ENCODE assay signal across 8 cellular contexts in the genomic region with DNA sequence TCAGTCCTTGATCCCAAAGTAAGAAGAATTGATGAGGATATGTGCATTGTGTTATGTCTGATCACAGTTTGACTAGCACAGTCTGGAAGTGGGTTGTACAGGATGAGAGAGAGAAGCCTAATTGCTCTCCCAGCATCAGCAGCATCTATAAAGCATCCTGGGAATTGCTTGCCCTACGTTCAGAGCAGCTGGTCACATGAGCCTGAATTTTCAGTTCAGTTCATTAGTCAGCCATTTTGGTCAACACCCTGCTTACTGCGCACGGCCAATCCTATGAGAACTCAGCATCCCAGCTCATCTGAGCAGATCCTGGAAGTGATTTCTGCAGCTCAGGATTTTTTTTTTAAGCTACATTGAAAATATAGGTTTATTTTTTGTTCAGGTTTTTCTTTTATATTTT. TPM values are rescaled to one million over a fixed set of nuclear protein-coding genes. Genes with fewer than 3 reads are reported as not detected.
A peak's percentile ranks its signal among the peaks of the same experiment; 100 is the strongest.
DNase-seq lines count a peak whose midpoint lies in the region; ATAC-seq, FAIRE-seq and TF ChIP-seq lines count a peak whose summit lies in the region.

A gene with protein sequence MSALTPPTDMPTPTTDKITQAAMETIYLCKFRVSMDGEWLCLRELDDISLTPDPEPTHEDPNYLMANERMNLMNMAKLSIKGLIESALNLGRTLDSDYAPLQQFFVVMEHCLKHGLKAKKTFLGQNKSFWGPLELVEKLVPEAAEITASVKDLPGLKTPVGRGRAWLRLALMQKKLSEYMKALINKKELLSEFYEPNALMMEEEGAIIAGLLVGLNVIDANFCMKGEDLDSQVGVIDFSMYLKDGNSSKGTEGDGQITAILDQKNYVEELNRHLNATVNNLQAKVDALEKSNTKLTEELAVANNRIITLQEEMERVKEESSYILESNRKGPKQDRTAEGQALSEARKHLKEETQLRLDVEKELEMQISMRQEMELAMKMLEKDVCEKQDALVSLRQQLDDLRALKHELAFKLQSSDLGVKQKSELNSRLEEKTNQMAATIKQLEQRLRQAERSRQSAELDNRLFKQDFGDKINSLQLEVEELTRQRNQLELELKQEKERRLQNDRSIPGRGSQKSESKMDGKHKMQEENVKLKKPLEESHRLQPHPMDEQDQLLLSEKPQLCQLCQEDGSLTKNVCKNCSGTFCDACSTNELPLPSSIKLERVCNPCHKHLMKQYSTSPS (plus strand): TSS at position 218 of the 400 bp plus-strand sequence. CDS start 610 bp downstream, outside the sequence.

- ATAC-seq in GM21717 (IDR thresholded peaks at IDR 0.05; ENCODE audit: unreplicated experiment) (no peak), HG02571 (IDR thresholded peaks at IDR 0.05; ENCODE audit: unreplicated experiment) (no peak)

- FAIRE-seq in D721Med (lab: Jason Lieb, UNC), result peak; percentile 96

- intact Hi-C loops in activated T-helper 1 cell treated with anti-CD3 and anti-CD28 coated beads, Interleukin-12 subunit alpha, Interleukin-12 subunit beta, Interleukin-2, Interleukin-4 antibody, amounts not matched to agents 30 ng/mL and 10 ng/mL and 1 ng/mL, durations not matched to agents 14 hours and 24 hours and 36 hours (cut with micrococcal nuclease), result no loop called here

- H3K4me3 Mint-ChIP-seq in activated T-helper 1 cell treated with anti-CD3 and anti-CD28 coated beads, Interleukin-12 subunit alpha, Interleukin-12 subunit beta, Interleukin-2, Interleukin-4 antibody, amounts not matched to agents 30 ng/mL and 10 ng/mL and 1 ng/mL, durations not matched to agents 14 hours and 24 hours and 36 hours, result no peak within 1 kb of the TSS

- H3K36me3 Mint-ChIP-seq in activated T-helper 1 cell treated with anti-CD3 and anti-CD28 coated beads, Interleukin-12 subunit alpha, Interleukin-12 subunit beta, Interleukin-2, Interleukin-4 antibody, amounts not matched to agents 30 ng/mL and 10 ng/mL and 1 ng/mL, durations not matched to agents 14 hours and 24 hours and 36 hours (ENCODE audit: low read depth), result no peaks in the 10 kb centered on the region

- DNase-seq in D721Med (ENCODE audit: insufficient read length, low spot score), result no peak
- peak; percentile 94 for DNase-seq in NCI-H1694 (lab: John Stamatoyannopoulos, UW)
- no peak for DNase-seq in activated T-helper 1 cell treated with anti-CD3 and anti-CD28 coated beads, Interleukin-12 subunit alpha, Interleukin-12 subunit beta, Interleukin-2, Interleukin-4 antibody, amounts not matched to agents 30 ng/mL and 10 ng/mL and 1 ng/mL, durations not matched to agents 14 hours and 24 hours and 36 hours (ENCODE audit: low spot score)
- peak; percentile 95 for DNase-seq in globus pallidus (ENCODE audit: low spot score)
- peak in 55 of 56 donors; percentile 7 to 93 (median 70) for DNase-seq in nucleus accumbens (lab: John Stamatoyannopoulos, UW)
- no peak for DNase-seq in SKM-1 (lab: John Stamatoyannopoulos, UW; ENCODE audit: unreplicated experiment)

- no peak for TF ChIP-seq CTCF in D721Med (IDR thresholded peaks at IDR 0.05; ENCODE audit: insufficient read depth, missing control alignments)

- H3K27me3 Mint-ChIP-seq in activated T-helper 1 cell treated with anti-CD3 and anti-CD28 coated beads, Interleukin-12 subunit alpha, Interleukin-12 subunit beta, Interleukin-2, Interleukin-4 antibody, amounts not matched to agents 30 ng/mL and 10 ng/mL and 1 ng/mL, durations not matched to agents 14 hours and 24 hours and 36 hours (ENCODE audit: insufficient read depth), result no peaks in the 10 kb centered on the region

- peaks cover 15% of the 10 kb centered on the region for H3K4me1 Mint-ChIP-seq in activated T-helper 1 cell treated with anti-CD3 and anti-CD28 coated beads, Interleukin-12 subunit alpha, Interleukin-12 subunit beta, Interleukin-2, Interleukin-4 antibody, amounts not matched to agents 30 ng/mL and 10 ng/mL and 1 ng/mL, durations not matched to agents 14 hours and 24 hours and 36 hours (ENCODE audit: low read depth)

- no peak within 1 kb of the TSS for H3K27ac Mint-ChIP-seq in activated T-helper 1 cell treated with anti-CD3 and anti-CD28 coated beads, Interleukin-12 subunit alpha, Interleukin-12 subunit beta, Interleukin-2, Interleukin-4 antibody, amounts not matched to agents 30 ng/mL and 10 ng/mL and 1 ng/mL, durations not matched to agents 14 hours and 24 hours and 36 hours

- H3K9me3 Mint-ChIP-seq in activated T-helper 1 cell treated with anti-CD3 and anti-CD28 coated beads, Interleukin-12 subunit alpha, Interleukin-12 subunit beta, Interleukin-2, Interleukin-4 antibody, amounts not matched to agents 30 ng/mL and 10 ng/mL and 1 ng/mL, durations not matched to agents 14 hours and 24 hours and 36 hours, result no peaks in the 10 kb centered on the region

RNA-seq across cellular contexts. Expression of the gene that starts here (rescaled TPM):
- total RNA-seq in activated T-helper 1 cell treated with anti-CD3 and anti-CD28 coated beads, Interleukin-12 subunit alpha, Interleukin-12 subunit beta, Interleukin-2, Interleukin-4 antibody, amounts not matched to agents 30 ng/mL and 10 ng/mL and 1 ng/mL, durations not matched to agents 14 hours and 24 hours and 36 hours, result 12.5 and 13.4 TPM in 2 replicates

Comparison
In these comparisons a context has a peak if more than half of its experiments do, and no peak if none do; other contexts are left out.
1. DNase-seq: peak in NCI-H1694 (single experiment), globus pallidus (single experiment) and nucleus accumbens (55 of 56); none in D721Med (single experiment), activated T-helper 1 cell treated with anti-CD3 and anti-CD28 coated beads, Interleukin-12 subunit alpha, Interleukin-12 subunit beta, Interleukin-2, Interleukin-4 antibody, amounts not matched to agents 30 ng/mL and 10 ng/mL and 1 ng/mL, durations not matched to agents 14 hours and 24 hours and 36 hours (single experiment) and SKM-1 (single experiment).